In genomic region chrX:5100004-5100403, GRCh38 we compare ENCODE assay signal across 37 cellular contexts.
"Had no signal": no experiment of that assay in that cellular context is flagged by ENCODE, and none has a peak within 500 bp of the region (broad histone marks: within the 10 kb centered on the region; RNA-seq: fewer than 3 reads in every experiment).

No MANE protein-coding gene starts in this region.

- H3K4me3 ChIP-seq: MG63 had no signal

- H3K9me3 ChIP-seq: MG63 had no signal

- DNase-seq: Karpas-422, Kasumi-1, KG1, MG63, MM.1S, MV-4-11, NCI-H1048, NCI-H1092, NCI-H1092 treated with DMSO at 0.1 percent for 48 hours, NCI-H1105, NCI-H1105 treated with DMSO at 0.1 percent for 48 hours, NCI-H1417, NCI-H1417 treated with DMSO at 0.1 percent for 48 hours, NCI-H1436, NCI-H1436 treated with DMSO at 0.1 percent for 48 hours, NCI-H146, NCI-H1694, NCI-H1694 treated with DMSO at 0.1 percent for 48 hours, NCI-H187 treated with DMSO at 0.1 percent for 48 hours, NCI-H1930, NCI-H2029, NCI-H2029 treated with DMSO at 0.1 percent for 48 hours, NCI-H2081, NCI-H2081 treated with DMSO at 0.1 percent for 48 hours, NCI-H2107, NCI-H2171, NCI-H2171 treated with DMSO at 0.1 percent for 48 hours, NCI-H2227 treated with DMSO at 0.1 percent for 48 hours, NCI-H226, NCI-H345, NCI-H446, NCI-H446 treated with DMSO at 0.1 percent for 48 hours, NCI-H510A, NCI-H510A treated with DMSO at 0.1 percent for 48 hours, NCI-H524, NCI-H524 treated with DMSO at 0.1 percent for 48 hours had no signal

- H3K36me3 ChIP-seq: MG63 had no signal

- H3K27ac ChIP-seq: KMS-11 had no signal
